Comparison of ENCODE assay signal across 30 cellular contexts in the genomic region with DNA sequence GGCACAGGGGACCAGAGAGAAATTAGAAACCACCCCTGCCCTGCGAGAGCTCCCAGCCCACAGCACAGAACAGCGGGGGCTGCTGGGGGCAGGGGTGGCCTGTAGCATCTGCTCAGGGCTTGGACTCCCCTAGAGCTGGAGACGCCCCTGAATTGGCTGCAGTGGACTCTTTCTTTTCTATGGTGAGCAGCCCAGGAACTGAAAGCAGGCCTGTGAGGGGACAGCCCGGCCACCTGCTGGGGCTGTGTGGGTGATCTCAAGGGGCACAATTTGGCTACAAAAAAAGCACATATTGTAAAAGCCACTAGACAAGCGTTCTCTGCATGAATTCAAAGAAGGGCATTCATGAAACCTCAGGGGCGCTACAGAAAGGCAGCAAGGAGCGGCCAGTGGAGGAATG. TPM values are rescaled to one million over a fixed set of nuclear protein-coding genes. Genes with fewer than 3 reads are reported as not detected.
DNase-seq lines count a peak whose midpoint lies in the region; ATAC-seq lines count a peak whose summit lies in the region.
"Had no signal": no experiment of that assay in that cellular context is flagged by ENCODE, and none has a peak within 500 bp of the region (broad histone marks: within the 10 kb centered on the region; RNA-seq: fewer than 3 reads in every experiment).

No MANE protein-coding gene starts in this region.

- no peaks in the 10 kb centered on the region for H3K9me3 ChIP-seq in CD8-positive, alpha-beta memory T cell (ENCODE audit: low read length)
- H3K9me3 ChIP-seq: ascending aorta, Caco-2, right lobe of liver, SK-N-SH had no signal

- H3K9me3 Mint-ChIP-seq in stimulated activated effector memory CD8-positive, alpha-beta T cell treated with anti-CD3 and anti-CD28 coated beads, Interleukin-12 subunit alpha, Interleukin-12 subunit beta, amount 100 ng/mL, for 72 hours, result no peaks in the 10 kb centered on the region
- no peaks in the 10 kb centered on the region for H3K9me3 Mint-ChIP-seq in CD8-positive, alpha-beta memory T cell
- H3K9me3 Mint-ChIP-seq in activated naive CD8-positive, alpha-beta T cell treated with anti-CD3 and anti-CD28 coated beads for 36 hours, result no peaks in the 10 kb centered on the region
- H3K9me3 Mint-ChIP-seq: naive thymus-derived CD4-positive, alpha-beta T cell had no signal

- no peaks in the 10 kb centered on the region for H3K4me1 Mint-ChIP-seq in stimulated activated effector memory CD8-positive, alpha-beta T cell treated with anti-CD3 and anti-CD28 coated beads, Interleukin-12 subunit alpha, Interleukin-12 subunit beta, amount 100 ng/mL, for 72 hours
- no peaks in the 10 kb centered on the region for H3K4me1 Mint-ChIP-seq in CD8-positive, alpha-beta memory T cell
- H3K4me1 Mint-ChIP-seq in activated naive CD8-positive, alpha-beta T cell treated with anti-CD3 and anti-CD28 coated beads for 36 hours, result no peaks in the 10 kb centered on the region
- H3K4me1 Mint-ChIP-seq: T-helper 17 cell had no signal

- H3K4me3 Mint-ChIP-seq in stimulated activated effector memory CD8-positive, alpha-beta T cell treated with anti-CD3 and anti-CD28 coated beads, Interleukin-12 subunit alpha, Interleukin-12 subunit beta, amount 100 ng/mL, for 72 hours, result no peak overlapping the region
- no peak overlapping the region for H3K4me3 Mint-ChIP-seq in CD8-positive, alpha-beta memory T cell
- no peak overlapping the region for H3K4me3 Mint-ChIP-seq in activated naive CD8-positive, alpha-beta T cell treated with anti-CD3 and anti-CD28 coated beads for 36 hours
- H3K4me3 Mint-ChIP-seq: activated CD8-positive, alpha-beta T cell treated with anti-CD3 and anti-CD28 coated beads, Interleukin-2, amount 10 ng/mL, durations not matched to agents 7 days and 5 days; activated naive CD8-positive, alpha-beta T cell; naive thymus-derived CD4-positive, alpha-beta T cell; T-helper 17 cell had no signal

- no peak overlapping the region for H3K4me3 ChIP-seq in CD8-positive, alpha-beta memory T cell (ENCODE audit: low read length)
- H3K4me3 ChIP-seq: ascending aorta, coronary artery, right lobe of liver had no signal

- POLR2A ChIA-PET in CD8-positive, alpha-beta memory T cell (lab: Charles Lee), result no interaction called here

- no peaks in the 10 kb centered on the region for H3K4me1 ChIP-seq in CD8-positive, alpha-beta memory T cell (ENCODE audit: insufficient read depth, low read length)
- H3K4me1 ChIP-seq: ascending aorta had no signal

- H3K27ac Mint-ChIP-seq in stimulated activated effector memory CD8-positive, alpha-beta T cell treated with anti-CD3 and anti-CD28 coated beads, Interleukin-12 subunit alpha, Interleukin-12 subunit beta, amount 100 ng/mL, for 72 hours, result no peak overlapping the region
- no peak overlapping the region for H3K27ac Mint-ChIP-seq in CD8-positive, alpha-beta memory T cell
- no peak overlapping the region for H3K27ac Mint-ChIP-seq in activated naive CD8-positive, alpha-beta T cell treated with anti-CD3 and anti-CD28 coated beads for 36 hours
- H3K27ac Mint-ChIP-seq: activated CD8-positive, alpha-beta T cell treated with anti-CD3 and anti-CD28 coated beads, Interleukin-2, amount 10 ng/mL, durations not matched to agents 7 days and 5 days; activated naive CD8-positive, alpha-beta T cell; naive thymus-derived CD4-positive, alpha-beta T cell; progenitor cell of endocrine pancreas; T-helper 17 cell had no signal

- no peaks in the 10 kb centered on the region for H3K36me3 ChIP-seq in CD8-positive, alpha-beta memory T cell (ENCODE audit: insufficient read depth, low read length)
- H3K36me3 ChIP-seq: ascending aorta, right lobe of liver had no signal

- no peak for DNase-seq in stimulated activated effector memory CD8-positive, alpha-beta T cell treated with anti-CD3 and anti-CD28 coated beads, Interleukin-12 subunit alpha, Interleukin-12 subunit beta, amount 100 ng/mL, for 72 hours (ENCODE audit: low spot score in 2 of 2)
- no peak for DNase-seq in HCEC 1CT
- DNase-seq in CD8-positive, alpha-beta memory T cell, result no peak
- no peak for DNase-seq in NCI-H1417 treated with DMSO at 0.1 percent for 48 hours (lab: John Stamatoyannopoulos, UW)
- no peak for DNase-seq in activated naive CD8-positive, alpha-beta T cell treated with anti-CD3 and anti-CD28 coated beads for 36 hours
- DNase-seq: activated CD4-positive, alpha-beta T cell treated with anti-CD3 and anti-CD28 coated beads for 1 hour; activated CD8-positive, alpha-beta T cell treated with anti-CD3 and anti-CD28 coated beads, Interleukin-2, amount 10 ng/mL, durations not matched to agents 7 days and 5 days; activated effector memory CD4-positive, alpha-beta T cell treated with Interleukin-2 at 50 U/mL for 16 hours; activated T-cell treated with anti-CD3 and anti-CD28 coated beads for 4 hours; C1 segment of cervical spinal cord; Caco-2; DND-41; midbrain; naive thymus-derived CD4-positive, alpha-beta T cell; NCI-H1092 treated with DMSO at 0.1 percent for 48 hours; NCI-H2081 treated with DMSO at 0.1 percent for 48 hours; NCI-H446 treated with DMSO at 0.1 percent for 48 hours; PC-3; right lobe of liver; SK-N-SH; stimulated activated CD4-positive, alpha-beta T cell treated with anti-CD3 and anti-CD28 coated beads, Interleukin-4, amount 100 ng/mL, for 24 hours; stimulated activated naive CD4-positive, alpha-beta T cell treated with Interleukin-2 at 50 U/mL for 16 hours; T-helper 17 cell had no signal

- ATAC-seq in GM18867 (IDR thresholded peaks at IDR 0.05; ENCODE audit: unreplicated experiment) (peak; percentile 75), GM21786 (IDR thresholded peaks at IDR 0.05; ENCODE audit: unreplicated experiment) (peak; percentile 58), HG03095 (IDR thresholded peaks at IDR 0.05; ENCODE audit: unreplicated experiment) (peak; percentile 73)
- peak; percentile 16 for ATAC-seq in stimulated activated effector memory CD8-positive, alpha-beta T cell treated with anti-CD3 and anti-CD28 coated beads, Interleukin-12 subunit alpha, Interleukin-12 subunit beta, amount 100 ng/mL, for 72 hours
- ATAC-seq: activated CD8-positive, alpha-beta T cell treated with anti-CD3 and anti-CD28 coated beads, Interleukin-2, amount 10 ng/mL, durations not matched to agents 7 days and 5 days; naive thymus-derived CD4-positive, alpha-beta T cell; PC-3; right lobe of liver; T-helper 17 cell had no signal

- no peaks in the 10 kb centered on the region for H3K27me3 Mint-ChIP-seq in CD8-positive, alpha-beta memory T cell
- no peaks in the 10 kb centered on the region for H3K27me3 Mint-ChIP-seq in activated naive CD8-positive, alpha-beta T cell treated with anti-CD3 and anti-CD28 coated beads for 36 hours
- H3K27me3 Mint-ChIP-seq: activated naive CD8-positive, alpha-beta T cell; progenitor cell of endocrine pancreas had no signal

- no peaks in the 10 kb centered on the region for H3K36me3 Mint-ChIP-seq in stimulated activated effector memory CD8-positive, alpha-beta T cell treated with anti-CD3 and anti-CD28 coated beads, Interleukin-12 subunit alpha, Interleukin-12 subunit beta, amount 100 ng/mL, for 72 hours
- no peaks in the 10 kb centered on the region for H3K36me3 Mint-ChIP-seq in CD8-positive, alpha-beta memory T cell
- no peaks in the 10 kb centered on the region for H3K36me3 Mint-ChIP-seq in activated naive CD8-positive, alpha-beta T cell treated with anti-CD3 and anti-CD28 coated beads for 36 hours
- H3K36me3 Mint-ChIP-seq: naive thymus-derived CD4-positive, alpha-beta T cell had no signal

- no peak overlapping the region for H3K27ac ChIP-seq in CD8-positive, alpha-beta memory T cell (ENCODE audit: low read depth, low read length)
- H3K27ac ChIP-seq: ascending aorta, coronary artery, right lobe of liver had no signal

- H3K27me3 ChIP-seq in CD8-positive, alpha-beta memory T cell (ENCODE audit: insufficient read depth, low read length, poor library complexity, severe bottlenecking), result no peaks in the 10 kb centered on the region
- H3K27me3 ChIP-seq: ascending aorta, right lobe of liver had no signal

- CTCF ChIA-PET in CD8-positive, alpha-beta memory T cell (lab: Charles Lee), result no interaction called here

RNA-seq across cellular contexts. Expression of a gene that starts 57.5 kb away (rescaled TPM):
- 10 to 100 TPM; 38.7 to 41.7 TPM for total RNA-seq in CD8-positive, alpha-beta memory T cell
- 20.4 TPM for polyA plus RNA-seq in CD8-positive, alpha-beta memory T cell
- 10 to 100 TPM; 35.9 to 37.7 TPM for total RNA-seq in activated naive CD8-positive, alpha-beta T cell treated with anti-CD3 and anti-CD28 coated beads for 36 hours

Comparison
In these comparisons a context has a peak if more than half of its experiments do, and no peak if none do; other contexts are left out.
1. ATAC-seq: peak in every context shown above with its lines; median percentile 75 in GM18867; 73 in HG03095; 58 in GM21786; 16 in stimulated activated effector memory CD8-positive, alpha-beta T cell treated with anti-CD3 and anti-CD28 coated beads, Interleukin-12 subunit alpha, Interleukin-12 subunit beta, amount 100 ng/mL, for 72 hours.